ENCODE assay signal across 8 cellular contexts in genomic region chr12:122965851-122966742, GRCh38. TPM values are rescaled to one million over a fixed set of nuclear protein-coding genes. Genes with fewer than 3 reads are reported as not detected.
DNase-seq lines count a peak whose midpoint lies in the region; ATAC-seq and TF ChIP-seq lines count a peak whose summit lies in the region.

TSS of gene ABCB9 (minus strand) at chr12:122966463. CDS start at chr12:122960235, 6,228 bp downstream.

- H2AFZ ChIP-seq in GM23248: peak within 1 kb of the TSS; percentile 70

- H3K36me3 ChIP-seq in GM23248 (ENCODE audit: low read depth): no peaks in the 10 kb centered on the region
- H3K36me3 ChIP-seq in thoracic aorta: no peaks in the 10 kb centered on the region

- H3K27ac ChIP-seq in GM23248 (no peak within 1 kb of the TSS), thoracic aorta (peak within 1 kb of the TSS in 1 of 2 donors; percentile 30)

- no peaks in the 10 kb centered on the region for H3K79me2 ChIP-seq in GM23248 (ENCODE audit: insufficient read depth)

- H3K27me3 Mint-ChIP-seq in activated naive CD8-positive, alpha-beta T cell treated with anti-CD3 and anti-CD28 coated beads for 36 hours: no peaks in the 10 kb centered on the region
- H3K27me3 Mint-ChIP-seq in osteocyte (ENCODE audit: unreplicated experiment): no peaks in the 10 kb centered on the region

- H3K27ac Mint-ChIP-seq in activated naive CD8-positive, alpha-beta T cell treated with anti-CD3 and anti-CD28 coated beads for 36 hours: no peak within 1 kb of the TSS
- H3K27ac Mint-ChIP-seq in osteocyte (ENCODE audit: unreplicated experiment): peak within 1 kb of the TSS; percentile 12

- H3K9me3 Mint-ChIP-seq in activated naive CD8-positive, alpha-beta T cell treated with anti-CD3 and anti-CD28 coated beads for 36 hours: no peaks in the 10 kb centered on the region
- H3K9me3 Mint-ChIP-seq in osteocyte (ENCODE audit: unreplicated experiment): no peaks in the 10 kb centered on the region

- intact Hi-C loops in Right ventricle myocardium inferior (cut with DNase I): no loop called here

- no peaks in the 10 kb centered on the region for H3K27me3 ChIP-seq in GM23248 (replicated peaks; ENCODE audit: insufficient read depth)
- H3K27me3 ChIP-seq in thoracic aorta (replicated peaks; ENCODE audit: insufficient read depth): no peaks in the 10 kb centered on the region

- H4K20me1 ChIP-seq in GM23248 (ENCODE audit: insufficient read depth): no peaks in the 10 kb centered on the region

- H3K9me3 ChIP-seq in GM23248 (ENCODE audit: low read depth) (no peaks in the 10 kb centered on the region), thoracic aorta (no peaks in the 10 kb centered on the region)

- ATAC-seq in Right ventricle myocardium inferior: peak; percentile 94
- ATAC-seq in thoracic aorta (ENCODE audit: insufficient number of reproducible peaks, low FRiP score, low read depth): peak; percentile 47

- H3K4me1 Mint-ChIP-seq in activated naive CD8-positive, alpha-beta T cell treated with anti-CD3 and anti-CD28 coated beads for 36 hours: peaks cover 3% of the 10 kb centered on the region
- peaks cover 13% of the 10 kb centered on the region for H3K4me1 Mint-ChIP-seq in osteocyte (ENCODE audit: unreplicated experiment)

- WGBS in GM23248 (ENCODE audit: low coverage in 1 of 2, low lambda C conversion rate in 2 of 2, missing lambda C conversion rate in 2 of 2), 2 experiments: 4 to 5% methylated on average over 37 to 46 of the region's 55 CpGs

- peaks cover 10% of the 10 kb centered on the region; the same call in 1 of the 2 replicates for H3F3A ChIP-seq in GM23248 (ENCODE audit: insufficient read depth)

- peak within 1 kb of the TSS; percentile 70 for H3K4me2 ChIP-seq in GM23248 (ENCODE audit: unreplicated experiment)

- no peaks in the 10 kb centered on the region for H3K9me2 ChIP-seq in GM23248 (ENCODE audit: insufficient read depth)

- H3K9ac ChIP-seq in GM23248: peak within 1 kb of the TSS; percentile 67

- no peaks in the 10 kb centered on the region for H3K4me1 ChIP-seq in GM23248 (ENCODE audit: insufficient read depth)
- H3K4me1 ChIP-seq in thoracic aorta (ENCODE audit: control insufficient read depth in 1 of 2, low read depth in 2 of 2): peaks cover 21 to 28% of the 10 kb centered on the region in 2 donors

- H3K4me3 ChIP-seq in GM23248 (peak within 1 kb of the TSS; percentile 78), thoracic aorta (peak within 1 kb of the TSS; percentile 90)

- TF ChIP-seq CTCF in osteocyte (IDR thresholded peaks at IDR 0.05) (no peak), thoracic aorta (IDR thresholded peaks at IDR 0.05) (no peak)

- DNase-seq in DMS 273 (lab: John Stamatoyannopoulos, UW; ENCODE audit: unreplicated experiment) (peak; percentile 95), GM23248 (peak; percentile 95), NAMALWA (ENCODE audit: low spot score) (peak; percentile 93), SKM-1 treated with dmso at 0.1 percent for 144 hours (lab: John Stamatoyannopoulos, UW; ENCODE audit: unreplicated experiment) (peak; percentile 24), Right ventricle myocardium inferior (ENCODE audit: missing footprints) (peak; percentile 96), osteocyte (ENCODE audit: extremely low spot score, unreplicated experiment) (peak; percentile 95), thoracic aorta (ENCODE audit: low spot score) (peak; percentile 79)
- peak; percentile 92 for DNase-seq in activated naive CD8-positive, alpha-beta T cell treated with anti-CD3 and anti-CD28 coated beads for 36 hours

- in situ Hi-C loops in GM23248 (cut with MboI): no loop called here

- peak within 1 kb of the TSS; percentile 65 for H3K4me3 Mint-ChIP-seq in activated naive CD8-positive, alpha-beta T cell treated with anti-CD3 and anti-CD28 coated beads for 36 hours
- peak within 1 kb of the TSS; percentile 72 for H3K4me3 Mint-ChIP-seq in osteocyte (ENCODE audit: unreplicated experiment)

- no peaks in the 10 kb centered on the region for H3K36me3 Mint-ChIP-seq in activated naive CD8-positive, alpha-beta T cell treated with anti-CD3 and anti-CD28 coated beads for 36 hours
- no peaks in the 10 kb centered on the region for H3K36me3 Mint-ChIP-seq in osteocyte (ENCODE audit: unreplicated experiment)

RNA-seq across cellular contexts. Expression of gene ABCB9, which starts in this region (rescaled TPM):
- total RNA-seq in GM23248 (2014; rRNA removed; shearing (Covaris generic)): 4.0 and 4.4 TPM in 2 replicates
- 2.2 and 4.4 TPM in 2 replicates for polyA plus RNA-seq in GM23248 (2016; fragmentation: Nextera tagmentation; extraction: Ambion mirVana)
- 1 to 10 TPM; 3.6 TPM for total RNA-seq in activated naive CD8-positive, alpha-beta T cell treated with anti-CD3 and anti-CD28 coated beads for 36 hours
- total RNA-seq in Right ventricle myocardium inferior (4.4 TPM), osteocyte (13.1 and 13.4 TPM in 2 replicates), thoracic aorta (1 to 10 TPM; 6.3 to 7.0 TPM)

Comparison
In these comparisons a context has a peak if more than half of its experiments do, and no peak if none do; other contexts are left out.
1. DNase-seq: peak in every context shown above with its lines; median percentile 96 in Right ventricle myocardium inferior; 95 in DMS 273; 95 in GM23248; 95 in osteocyte; 93 in NAMALWA; 92 in activated naive CD8-positive, alpha-beta T cell treated with anti-CD3 and anti-CD28 coated beads for 36 hours; 79 in thoracic aorta; 24 in SKM-1 treated with dmso at 0.1 percent for 144 hours.